15 cellular contexts compared by ENCODE assay signal in the genomic region with DNA sequence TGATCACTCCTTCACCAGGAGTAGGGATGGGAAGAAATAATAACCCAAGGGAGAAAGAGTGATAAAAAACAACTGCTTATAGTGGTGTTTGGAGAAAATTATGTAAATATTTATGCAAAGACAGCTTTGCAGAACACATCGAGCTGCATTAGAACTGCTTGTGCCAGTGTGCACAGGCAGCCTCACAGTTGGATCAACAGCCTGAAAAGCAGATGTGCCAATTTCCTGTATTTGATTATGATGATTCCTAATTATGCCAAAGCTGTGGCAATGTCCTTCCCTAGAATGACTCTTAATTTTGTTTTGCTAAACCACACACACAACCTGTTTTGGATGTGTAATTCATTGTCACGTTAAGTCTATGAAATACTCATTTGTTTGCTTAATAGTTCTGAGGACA. TPM values are rescaled to one million over a fixed set of nuclear protein-coding genes. Genes with fewer than 3 reads are reported as not detected.
DNase-seq lines count a peak whose midpoint lies in the region; ATAC-seq lines count a peak whose summit lies in the region.
"Had no signal": no experiment of that assay in that cellular context is flagged by ENCODE, and none has a peak within 500 bp of the region (broad histone marks: within the 10 kb centered on the region; RNA-seq: fewer than 3 reads in every experiment).

No MANE protein-coding gene starts in this region.

- peaks cover 17% of the 10 kb centered on the region for H3K27me3 Mint-ChIP-seq in activated T-helper 2 cell treated with anti-CD3 and anti-CD28 coated beads, Interferon-gamma antibody, Interleukin-2, Interleukin-4, amounts not matched to agents 10 μg/mL and 5 μg/mL and 100 μg/mL, durations not matched to agents 14 hours and 24 hours and 36 hours (ENCODE audit: low read depth)

- peaks cover 4% of the 10 kb centered on the region for H3K4me1 Mint-ChIP-seq in activated T-helper 2 cell treated with anti-CD3 and anti-CD28 coated beads, Interferon-gamma antibody, Interleukin-2, Interleukin-4, amounts not matched to agents 10 μg/mL and 5 μg/mL and 100 μg/mL, durations not matched to agents 14 hours and 24 hours and 36 hours (ENCODE audit: low read depth)

- intact Hi-C loops in activated T-helper 2 cell treated with anti-CD3 and anti-CD28 coated beads, Interferon-gamma antibody, Interleukin-2, Interleukin-4, amounts not matched to agents 10 μg/mL and 5 μg/mL and 100 μg/mL, durations not matched to agents 14 hours and 24 hours and 36 hours (cut with micrococcal nuclease): no loop called here
- intact Hi-C loops in left ventricle myocardium superior (cut with micrococcal nuclease): no loop called here

- H3K36me3 Mint-ChIP-seq in activated T-helper 2 cell treated with anti-CD3 and anti-CD28 coated beads, Interferon-gamma antibody, Interleukin-2, Interleukin-4, amounts not matched to agents 10 μg/mL and 5 μg/mL and 100 μg/mL, durations not matched to agents 14 hours and 24 hours and 36 hours (ENCODE audit: low read depth): peaks cover 19% of the 10 kb centered on the region

- ATAC-seq in HG02642 (IDR thresholded peaks at IDR 0.05; ENCODE audit: poor library complexity, unreplicated experiment) (no peak), left ventricle myocardium superior (no peak)
- ATAC-seq: GM12878 had no signal

- H3K9me3 Mint-ChIP-seq in activated T-helper 2 cell treated with anti-CD3 and anti-CD28 coated beads, Interferon-gamma antibody, Interleukin-2, Interleukin-4, amounts not matched to agents 10 μg/mL and 5 μg/mL and 100 μg/mL, durations not matched to agents 14 hours and 24 hours and 36 hours: peaks cover 22% of the 10 kb centered on the region

- H3K4me3 Mint-ChIP-seq in activated T-helper 2 cell treated with anti-CD3 and anti-CD28 coated beads, Interferon-gamma antibody, Interleukin-2, Interleukin-4, amounts not matched to agents 10 μg/mL and 5 μg/mL and 100 μg/mL, durations not matched to agents 14 hours and 24 hours and 36 hours (ENCODE audit: low read depth): no peak overlapping the region

- DNase-seq in COR-L47 (lab: John Stamatoyannopoulos, UW) (peak; percentile 70), NCI-H1694 (lab: John Stamatoyannopoulos, UW) (peak; percentile 55), NOMO-1 treated with dmso at 0.1 percent for 144 hours (lab: John Stamatoyannopoulos, UW; ENCODE audit: unreplicated experiment) (peak; percentile 40), fibroblast of gingiva (ENCODE audit: low read depth) (peak; percentile 60), left ventricle myocardium superior (no peak)
- DNase-seq in activated T-helper 2 cell treated with anti-CD3 and anti-CD28 coated beads, Interferon-gamma antibody, Interleukin-2, Interleukin-4, amounts not matched to agents 10 μg/mL and 5 μg/mL and 100 μg/mL, durations not matched to agents 14 hours and 24 hours and 36 hours (ENCODE audit: low spot score): no peak
- DNase-seq: C1 segment of cervical spinal cord, DMS53, GM23248, NCI-H1092, NCI-H187 treated with DMSO at 0.1 percent for 48 hours, NCI-H524, SIG-M5 had no signal

- no peak overlapping the region for H3K27ac Mint-ChIP-seq in activated T-helper 2 cell treated with anti-CD3 and anti-CD28 coated beads, Interferon-gamma antibody, Interleukin-2, Interleukin-4, amounts not matched to agents 10 μg/mL and 5 μg/mL and 100 μg/mL, durations not matched to agents 14 hours and 24 hours and 36 hours

RNA-seq across cellular contexts. Expression of a gene that starts 30.6 kb away (rescaled TPM):
- total RNA-seq in activated T-helper 2 cell treated with anti-CD3 and anti-CD28 coated beads, Interferon-gamma antibody, Interleukin-2, Interleukin-4, amounts not matched to agents 10 μg/mL and 5 μg/mL and 100 μg/mL, durations not matched to agents 14 hours and 24 hours and 36 hours: 3.2 and 3.6 TPM in 2 replicates
- 48.9 TPM for total RNA-seq in left ventricle myocardium superior

Comparison
In these comparisons a context has a peak if more than half of its experiments do, and no peak if none do; other contexts are left out.
1. DNase-seq: peak in COR-L47 (single experiment), NCI-H1694 (single experiment), NOMO-1 treated with dmso at 0.1 percent for 144 hours (single experiment) and fibroblast of gingiva (single experiment); none in activated T-helper 2 cell treated with anti-CD3 and anti-CD28 coated beads, Interferon-gamma antibody, Interleukin-2, Interleukin-4, amounts not matched to agents 10 μg/mL and 5 μg/mL and 100 μg/mL, durations not matched to agents 14 hours and 24 hours and 36 hours (single experiment) and left ventricle myocardium superior (single experiment).
2. RNA of a gene that starts 30.6 kb away (total RNA-seq): 48.9 TPM in left ventricle myocardium superior (single experiment); 3.2 to 3.6 TPM in activated T-helper 2 cell treated with anti-CD3 and anti-CD28 coated beads, Interferon-gamma antibody, Interleukin-2, Interleukin-4, amounts not matched to agents 10 μg/mL and 5 μg/mL and 100 μg/mL, durations not matched to agents 14 hours and 24 hours and 36 hours; every median in the first group is over 10 times any median in the second.